20 cellular contexts compared by ENCODE assay signal in the genomic region with DNA sequence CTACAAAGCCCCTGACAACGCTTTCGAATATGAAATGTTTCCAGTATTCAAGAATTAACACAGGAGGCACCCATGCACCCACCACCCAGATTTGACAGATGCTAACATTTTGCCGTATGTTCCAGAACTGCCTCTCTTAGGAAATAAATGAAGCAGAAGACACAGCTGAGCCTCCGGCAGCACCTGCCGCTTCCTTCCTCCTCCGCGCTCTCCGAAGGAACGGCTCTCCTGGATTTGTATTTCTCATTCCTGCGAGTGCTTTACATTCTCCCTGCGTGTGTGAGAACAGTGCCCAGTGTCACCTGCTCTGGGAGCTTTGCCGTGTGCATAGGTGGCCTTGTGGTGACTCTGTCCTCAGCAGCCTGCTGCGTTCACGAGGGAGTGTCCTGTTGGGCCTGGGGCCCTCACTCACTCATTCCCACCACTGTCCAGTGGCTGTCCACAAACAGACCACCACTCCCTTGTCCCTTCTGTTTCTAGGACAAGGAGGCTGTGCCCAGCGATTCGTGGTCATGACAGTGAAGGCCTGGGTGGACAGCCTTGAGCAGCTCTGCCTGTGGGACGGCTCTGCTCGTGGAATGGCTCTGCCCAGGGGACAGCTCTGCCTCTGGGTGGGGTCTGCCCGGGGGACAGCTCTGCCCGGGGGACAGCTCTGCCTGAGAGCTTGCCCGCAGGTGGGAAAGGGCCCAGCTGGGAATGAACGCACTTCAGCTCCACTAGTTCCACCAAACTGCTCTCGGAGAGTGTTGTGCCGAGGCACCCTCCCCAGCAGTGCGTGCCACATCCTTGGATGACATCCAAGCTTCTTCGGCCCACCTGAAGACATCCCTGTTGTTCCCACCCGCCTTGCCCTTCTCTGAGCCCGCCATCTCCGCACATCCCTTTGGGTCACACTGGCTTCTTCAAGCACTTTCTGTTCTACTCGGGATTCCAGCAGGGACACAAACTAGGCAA.
DNase-seq lines count a peak whose midpoint lies in the region; FAIRE-seq and TF ChIP-seq lines count a peak whose summit lies in the region.
"Had no signal": no experiment of that assay in that cellular context is flagged by ENCODE, and none has a peak within 500 bp of the region (broad histone marks: within the 10 kb centered on the region; RNA-seq: fewer than 3 reads in every experiment).

No MANE protein-coding gene starts in this region.

- no peaks in the 10 kb centered on the region for H3K79me2 ChIP-seq in MM.1S (ENCODE audit: low read length)

- H3K4me2 ChIP-seq in MM.1S (ENCODE audit: low read depth, low read length), result no peak overlapping the region

- no peaks in the 10 kb centered on the region for H3K4me1 ChIP-seq in MM.1S (ENCODE audit: low read length)

- H3K4me3 ChIP-seq in H7 (ENCODE audit: insufficient read depth, low read depth, low read length) (no peak overlapping the region), MM.1S (ENCODE audit: low read length) (no peak overlapping the region)
- H3K4me3 ChIP-seq: GM23248, SK-N-MC had no signal

- peaks cover 16 to 31% (median 22%) of the 10 kb centered on the region in 5 experiments for H3K9me3 Mint-ChIP-seq in brain

- H3K27ac Mint-ChIP-seq in brain, result peak overlapping the region; percentile 29 to 95 (median 84)
- H3K27ac Mint-ChIP-seq: CD14-positive monocyte had no signal

- TF ChIP-seq CTCF in brain (conservative IDR thresholded peaks at IDR 0.05), result no peak
- TF ChIP-seq CTCF in D721Med (IDR thresholded peaks at IDR 0.05; ENCODE audit: insufficient read depth, missing control alignments), result no peak
- TF ChIP-seq CTCF in MM.1S (IDR thresholded peaks at IDR 0.05; ENCODE audit: low read length), result no peak

- no peaks in the 10 kb centered on the region for H3K9me3 ChIP-seq in MM.1S (replicated peaks; ENCODE audit: insufficient read depth, low read length)

- FAIRE-seq in D721Med (lab: Jason Lieb, UNC), result no peak

- H3F3A ChIP-seq in MM.1S (ENCODE audit: insufficient read depth, low read length), result no peaks in the 10 kb centered on the region

- H3K27ac ChIP-seq in MM.1S (ENCODE audit: low read length), result no peak overlapping the region
- H3K27ac ChIP-seq: GM23248, SK-N-MC had no signal

- no peak overlapping the region for H2AFZ ChIP-seq in MM.1S (ENCODE audit: low read length)
- H2AFZ ChIP-seq: GM23248 had no signal

- peak overlapping the region in 1 of 5 experiments; percentile 46 for H3K4me3 Mint-ChIP-seq in brain
- H3K4me3 Mint-ChIP-seq: CD14-positive monocyte had no signal

- no peak overlapping the region for H3K9ac ChIP-seq in MM.1S (ENCODE audit: low read length)
- H3K9ac ChIP-seq: GM23248 had no signal

- H3K36me3 ChIP-seq in H7 (replicated peaks; ENCODE audit: control insufficient read depth, insufficient read depth, low read length) (no peaks in the 10 kb centered on the region), MM.1S (replicated peaks; ENCODE audit: insufficient read depth, low read length) (no peaks in the 10 kb centered on the region)

- intact Hi-C loops in posterior vena cava (cut with DNase I), result no loop called here

- H3K4me1 Mint-ChIP-seq in brain, result peaks cover 54% of the 10 kb centered on the region
- H3K4me1 Mint-ChIP-seq: CD14-positive monocyte had no signal

- H3K9me2 ChIP-seq in MM.1S (replicated peaks; ENCODE audit: insufficient read depth, low read length), result no peaks in the 10 kb centered on the region

- DNase-seq in NCI-H524 (lab: John Stamatoyannopoulos, UW), result peak; percentile 62 to 83
- no peak for DNase-seq in NCI-H524 treated with DMSO at 0.1 percent for 48 hours (lab: John Stamatoyannopoulos, UW)
- DNase-seq in H7, result peak; percentile 22
- DNase-seq in posterior vena cava (ENCODE audit: low spot score), result peak; percentile 65
- DNase-seq in NCI-H2107 (lab: John Stamatoyannopoulos, UW), result no peak
- DNase-seq in D721Med (ENCODE audit: insufficient read length, low spot score), result no peak
- DNase-seq in MM.1S, result no peak
- DNase-seq: 8988T, DMS 273 treated with DMSO at 0.1 percent for 48 hours, GDM1, GM23248, KBM-7, NCI-H1105 treated with DMSO at 0.1 percent for 48 hours, NCI-H1930, NCI-H446 treated with DMSO at 0.1 percent for 48 hours, NCI-H774, SHP77 had no signal

- H4K20me1 ChIP-seq in MM.1S (ENCODE audit: insufficient read depth, low read length), result no peaks in the 10 kb centered on the region

- no peaks in the 10 kb centered on the region for H3K36me3 Mint-ChIP-seq in brain
- H3K36me3 Mint-ChIP-seq: CD14-positive monocyte had no signal

- H3K27me3 Mint-ChIP-seq in brain, result peaks cover 15% of the 10 kb centered on the region

- no peaks in the 10 kb centered on the region; the same call in 1 of the 2 replicates for H3K27me3 ChIP-seq in H7 (ENCODE audit: control insufficient read depth, insufficient read depth, low read length)
- H3K27me3 ChIP-seq in MM.1S (replicated peaks; ENCODE audit: insufficient read depth, low read length), result peaks cover 88% of the 10 kb centered on the region

Comparison
In these comparisons a context has a peak if more than half of its experiments do, and no peak if none do; other contexts are left out.
1. DNase-seq: peak in NCI-H524 (2 of 2), H7 (single experiment) and posterior vena cava (single experiment); none in NCI-H524 treated with DMSO at 0.1 percent for 48 hours (single experiment), NCI-H2107 (single experiment), D721Med (single experiment) and MM.1S (single experiment).